ENCODE assay signal across 1 cellular context in the genomic region with DNA sequence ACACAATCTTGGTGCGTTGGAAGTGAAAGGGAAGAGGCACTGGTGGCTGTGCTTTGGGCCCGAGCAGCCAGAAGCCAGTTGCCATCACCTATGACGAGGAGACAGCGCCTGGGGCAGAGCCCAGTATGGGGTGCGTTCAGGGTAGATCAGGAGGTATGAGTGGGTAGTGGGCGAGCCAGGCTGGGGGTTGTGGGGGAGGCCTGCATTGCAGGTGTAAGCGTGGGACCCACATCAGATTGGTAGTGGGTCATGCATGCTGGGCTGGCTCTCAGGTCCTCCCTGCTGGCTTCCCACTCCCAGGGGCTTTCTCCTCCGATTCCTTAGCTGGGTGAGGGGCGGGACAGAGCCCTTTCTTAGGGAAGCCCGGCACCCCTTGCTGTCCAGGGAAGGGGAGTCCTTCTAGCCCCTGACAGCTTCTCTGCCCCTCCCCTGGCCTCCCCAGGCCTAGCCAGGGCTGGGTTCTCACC.
TF ChIP-seq lines count a peak whose summit lies in the region.

No MANE protein-coding gene starts in this region.

TF ChIP-seq in WTC11, 78 proteins besides CTCF, POLR2A, EP300 and RAD21 (continued from another document):
- no peak for TF ChIP-seq ZNF416 (CRISPR knock-in tag; IDR thresholded peaks at IDR 0.05)
